In the genomic region with DNA sequence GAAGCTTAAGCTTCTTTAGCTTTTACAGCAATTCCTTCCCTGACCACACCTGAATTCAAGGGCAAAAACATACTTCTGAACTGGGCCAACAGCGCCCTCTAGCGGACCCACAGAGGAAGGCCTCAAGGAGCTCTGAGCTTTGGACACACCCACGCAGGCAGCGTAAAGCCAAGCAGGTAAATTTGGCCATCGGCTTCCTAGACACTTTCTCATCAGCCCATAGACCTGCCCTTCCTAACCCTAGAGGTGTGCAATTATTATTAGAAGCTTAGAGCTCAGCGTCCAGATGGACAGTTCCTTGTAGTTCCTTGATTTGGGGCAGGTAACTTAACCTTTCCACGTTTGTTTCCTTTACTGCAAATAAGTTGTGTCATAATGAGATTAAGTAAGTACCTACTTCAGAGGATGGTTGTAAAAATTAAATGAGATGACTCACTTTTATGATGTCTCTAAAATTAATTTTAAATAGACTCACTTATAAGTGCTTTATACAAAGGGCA, we compare ENCODE assay signal across 8 cellular contexts.
A peak's percentile ranks its signal among the peaks of the same experiment; 100 is the strongest.
DNase-seq lines count a peak whose midpoint lies in the region; ATAC-seq and TF ChIP-seq lines count a peak whose summit lies in the region.

No MANE protein-coding gene starts in this region.

- no peak overlapping the region for H3K4me3 ChIP-seq in HFF-Myc (replicated peaks; ENCODE audit: low read depth, low read length)

- no peak for ATAC-seq in HG03095 (IDR thresholded peaks at IDR 0.05; ENCODE audit: unreplicated experiment)

- no peak overlapping the region for H3K27ac ChIP-seq in C4-2B

- TF ChIP-seq CTCF in C4-2B (conservative IDR thresholded peaks at IDR 0.05) (peak; percentile 97), HFF-Myc (IDR thresholded peaks at IDR 0.05; ENCODE audit: low read depth, low read length, missing control alignments) (peak; percentile 98)

- DNase-seq in HFF-Myc (ENCODE audit: extremely low read depth, low read depth) (no peak), NCI-H69 (lab: John Stamatoyannopoulos, UW) (peak; percentile 91), ecto neural progenitor cell (ENCODE audit: low spot score) (peak; percentile 83), midbrain (lab: John Stamatoyannopoulos, UW) (peak; percentile 29)
- peak; percentile 74 for DNase-seq in activated CD4-positive, alpha-beta T cell treated with anti-CD3 and anti-CD28 coated beads, Interleukin-2, amount 50 U/mL, for 1 hour
- DNase-seq in stimulated activated CD8-positive, alpha-beta memory T cell treated with anti-CD3 and anti-CD28 coated beads, Interleukin-4, amount 100 ng/mL, for 48 hours: peak; percentile 85
